In the genomic region with DNA sequence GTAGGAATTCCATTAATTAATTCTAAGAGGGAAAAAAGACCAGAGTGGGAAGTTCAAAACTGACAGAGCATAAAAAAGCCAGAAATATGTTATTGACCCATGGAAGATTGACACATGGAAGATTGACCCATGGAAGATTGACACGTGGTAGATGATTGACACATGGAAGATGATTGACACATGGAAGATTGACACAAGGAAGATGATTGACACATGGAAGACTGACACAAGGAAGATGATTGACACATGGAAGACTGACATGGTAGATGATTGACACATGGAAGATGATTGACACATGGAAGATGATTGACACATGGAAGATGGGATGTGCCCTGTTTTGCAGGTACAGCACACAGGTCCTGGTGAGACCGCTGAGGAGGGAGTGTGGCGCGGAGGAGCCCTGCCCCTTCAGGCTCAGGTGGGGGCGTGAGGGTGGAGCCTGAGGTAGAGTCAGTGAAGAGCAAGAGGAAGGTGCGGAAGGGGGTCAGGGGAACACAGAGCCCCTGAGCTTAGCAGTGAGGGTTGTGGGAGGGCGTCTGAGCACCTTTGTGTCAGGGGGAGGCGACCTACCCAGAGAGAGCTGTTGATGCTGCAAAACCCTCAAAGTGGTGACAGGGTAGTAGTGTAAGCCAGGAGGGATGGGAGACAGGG, we compare ENCODE assay signal across 15 cellular contexts. TPM values are rescaled to one million over a fixed set of nuclear protein-coding genes. Genes with fewer than 3 reads are reported as not detected.
"Had no signal": no experiment of that assay in that cellular context is flagged by ENCODE, and none has a peak within 500 bp of the region (broad histone marks: within the 10 kb centered on the region; RNA-seq: fewer than 3 reads in every experiment).

No MANE protein-coding gene starts in this region.

- H3K36me3 Mint-ChIP-seq: stimulated activated memory B cell treated with anti-CD40 and anti-IgM and Interleukin-4, amounts not matched to agents 10 μg/mL and 1 μg/mL and 100 μg/mL, for 72 hours had no signal

- H3K36me3 ChIP-seq: ascending aorta, colonic mucosa, tibial nerve had no signal

- H3K4me2 ChIP-seq: hepatocyte, smooth muscle cell had no signal

- H3K79me2 ChIP-seq: hepatocyte had no signal

- H3K9me3 ChIP-seq: ascending aorta, colonic mucosa had no signal

- H3K27me3 ChIP-seq: ascending aorta, colonic mucosa, tibial nerve had no signal

- H3K4me3 ChIP-seq: ascending aorta, colonic mucosa, hepatocyte, lung, smooth muscle cell, tibial nerve had no signal

- ATAC-seq: right cardiac atrium; stimulated activated memory B cell treated with anti-CD40 and anti-IgM and Interleukin-4, amounts not matched to agents 10 μg/mL and 1 μg/mL and 100 μg/mL, for 72 hours had no signal

- H3K27ac Mint-ChIP-seq: activated naive CD8-positive, alpha-beta T cell treated with anti-CD3 and anti-CD28 coated beads, Interleukin-2, amount 50 U/mL, for 24 hours; naive B cell; progenitor cell of endocrine pancreas; stimulated activated memory B cell treated with anti-CD40 and anti-IgM and Interleukin-4, amounts not matched to agents 10 μg/mL and 1 μg/mL and 100 μg/mL, for 72 hours had no signal

- H3K4me3 Mint-ChIP-seq: activated naive CD8-positive, alpha-beta T cell treated with anti-CD3 and anti-CD28 coated beads, Interleukin-2, amount 50 U/mL, for 24 hours; naive B cell; stimulated activated memory B cell treated with anti-CD40 and anti-IgM and Interleukin-4, amounts not matched to agents 10 μg/mL and 1 μg/mL and 100 μg/mL, for 72 hours had no signal

- H3K4me1 Mint-ChIP-seq: stimulated activated memory B cell treated with anti-CD40 and anti-IgM and Interleukin-4, amounts not matched to agents 10 μg/mL and 1 μg/mL and 100 μg/mL, for 72 hours had no signal

- H3K27ac ChIP-seq: ascending aorta, colonic mucosa, hepatocyte, tibial nerve had no signal

- DNase-seq: activated naive CD8-positive, alpha-beta T cell treated with anti-CD3 and anti-CD28 coated beads, Interleukin-2, amount 50 U/mL, for 24 hours; colonic mucosa; effector CD4-positive, alpha-beta T cell; kidney glomerular epithelial cell; naive B cell; right cardiac atrium had no signal

- H3K4me1 ChIP-seq: ascending aorta, colonic mucosa, tibial nerve had no signal

- H2AFZ ChIP-seq: hepatocyte had no signal

RNA-seq across cellular contexts. Expression of a gene that starts 15.8 kb away (rescaled TPM):
- total RNA-seq: ascending aorta had no signal

RNA-seq across cellular contexts. Expression of a gene that starts 33.4 kb away (rescaled TPM):
- total RNA-seq: ascending aorta; colonic mucosa; epithelial cell of proximal tubule; hepatocyte; lung; progenitor cell of endocrine pancreas; right cardiac atrium; smooth muscle cell; T-helper 1 cell treated with Interleukin-12 subunit alpha and Interleukin-12 subunit beta and Interleukin-4 antibody, amounts not matched to agents 30 ng/mL and 1 ng/mL, for 36 hours; tibial nerve had no signal
- polyA plus RNA-seq: hepatocyte, lung, right cardiac atrium, smooth muscle cell had no signal
